ENCODE assay signal across 20 cellular contexts in genomic region chr4:110550260-110550659, GRCh38.
DNase-seq lines count a peak whose midpoint lies in the region; ATAC-seq and TF ChIP-seq lines count a peak whose summit lies in the region.
"Had no signal": no experiment of that assay in that cellular context is flagged by ENCODE, and none has a peak within 500 bp of the region (broad histone marks: within the 10 kb centered on the region; RNA-seq: fewer than 3 reads in every experiment).

No MANE protein-coding gene starts in this region.

- H3K9me3 ChIP-seq in PC-3 (ENCODE audit: low read length) = no peaks in the 10 kb centered on the region
- H3K9me3 ChIP-seq: ascending aorta had no signal

- no peaks in the 10 kb centered on the region for H3K36me3 ChIP-seq in PC-3 (ENCODE audit: low read depth, low read length)
- H3K36me3 ChIP-seq: ascending aorta had no signal

- no TSS peak for BruUV-seq in PC-3 (replicated peaks; lab: Mats Ljungman, UMichigan)

- H3K4me1 ChIP-seq in PC-3 (ENCODE audit: insufficient read depth, low read length) = peaks cover 10% of the 10 kb centered on the region
- H3K4me1 ChIP-seq: ascending aorta had no signal

- no peaks in the 10 kb centered on the region for H3K27me3 ChIP-seq in PC-3 (ENCODE audit: low read length)
- H3K27me3 ChIP-seq: ascending aorta had no signal

- DNase-seq in EL (peak; percentile 30), PC-3 (peak; percentile 59), choroid plexus epithelial cell (ENCODE audit: low read depth) (peak; percentile 43), myocyte (ENCODE audit: low read depth) (peak; percentile 37)
- no peak for DNase-seq in stimulated activated CD4-positive, alpha-beta T cell treated with anti-CD3 and anti-CD28 coated beads, Interleukin-12 subunit alpha, Interleukin-12 subunit beta, amount 100 ng/mL, for 4 hours
- no peak for DNase-seq in activated effector memory CD4-positive, alpha-beta T cell treated with anti-CD3 and anti-CD28 coated beads, Interleukin-2, amount 50 U/mL, for 16 hours
- DNase-seq in activated naive CD4-positive, alpha-beta T cell treated with Interleukin-2 at 50 U/mL for 16 hours = no peak
- DNase-seq: activated CD8-positive, alpha-beta memory T cell treated with anti-CD3 and anti-CD28 coated beads for 24 hours; AML-193; DMS79; foreskin melanocyte; KG1; midbrain; NCI-H146; NCI-H446 treated with DMSO at 0.1 percent for 48 hours; stimulated activated naive CD8-positive, alpha-beta T cell treated with anti-CD3 and anti-CD28 coated beads, Interleukin-15, Interleukin-2, amounts not matched to agents 100 U/mL and 50 U/mL, for 24 hours had no signal

- no peak overlapping the region for H3K9ac ChIP-seq in PC-3 (ENCODE audit: low read length)

- H3K9me2 ChIP-seq in PC-3 (replicated peaks; ENCODE audit: low read length) = no peaks in the 10 kb centered on the region

- CTCF ChIA-PET in PC-3 (lab: Charles Lee) = no interaction called here

- TF ChIP-seq CTCF in PC-3 (conservative IDR thresholded peaks at IDR 0.05; ENCODE audit: low read depth, low read length) = no peak
- no peak for TF ChIP-seq CTCF in choroid plexus epithelial cell (conservative IDR thresholded peaks at IDR 0.05; ENCODE audit: low read depth, low read length)

- H3K27ac ChIP-seq in PC-3 (ENCODE audit: low read length) = no peak overlapping the region
- H3K27ac ChIP-seq: ascending aorta, skin epidermis, VCaP had no signal

- no peak overlapping the region for H3K4me3 ChIP-seq in PC-3 (ENCODE audit: low read length)
- H3K4me3 ChIP-seq in choroid plexus epithelial cell (ENCODE audit: low read depth, low read length) = no peak overlapping the region
- H3K4me3 ChIP-seq: ascending aorta, skin epidermis had no signal

- H3F3A ChIP-seq in PC-3 (ENCODE audit: low read length, unreplicated experiment) = no peaks in the 10 kb centered on the region

- POLR2A ChIA-PET in PC-3 (lab: Charles Lee; ENCODE audit: unreplicated experiment) = no interaction called here

- intact Hi-C loops in PC-3 (cut with micrococcal nuclease) = no loop called here

- H2AFZ ChIP-seq in PC-3 (ENCODE audit: low read length) = peak overlapping the region; percentile 38; the same call in 1 of the 2 replicates

- peak overlapping the region; percentile 17; the same call in 1 of the 2 replicates for H3K4me2 ChIP-seq in PC-3 (ENCODE audit: low read length)

- no peaks in the 10 kb centered on the region for H4K20me1 ChIP-seq in PC-3 (ENCODE audit: low read length)

- no peaks in the 10 kb centered on the region for H3K79me2 ChIP-seq in PC-3 (ENCODE audit: low read length)

- ATAC-seq in PC-3 (peak; percentile 74), HG03457 (IDR thresholded peaks at IDR 0.05; ENCODE audit: unreplicated experiment) (no peak)
- ATAC-seq: stimulated activated naive CD8-positive, alpha-beta T cell treated with anti-CD3 and anti-CD28 coated beads, Interleukin-15, Interleukin-2, amounts not matched to agents 100 U/mL and 50 U/mL, for 24 hours had no signal

Comparison
In these comparisons a context has a peak if more than half of its experiments do, and no peak if none do; other contexts are left out.
1. DNase-seq: peak in EL (single experiment), PC-3 (single experiment), choroid plexus epithelial cell (single experiment) and myocyte (single experiment); none in stimulated activated CD4-positive, alpha-beta T cell treated with anti-CD3 and anti-CD28 coated beads, Interleukin-12 subunit alpha, Interleukin-12 subunit beta, amount 100 ng/mL, for 4 hours (single experiment), activated effector memory CD4-positive, alpha-beta T cell treated with anti-CD3 and anti-CD28 coated beads, Interleukin-2, amount 50 U/mL, for 16 hours (single experiment) and activated naive CD4-positive, alpha-beta T cell treated with Interleukin-2 at 50 U/mL for 16 hours (single experiment).